15 cellular contexts compared by ENCODE assay signal in genomic region chr16:88764913-88765349, GRCh38. TPM values are rescaled to one million over a fixed set of nuclear protein-coding genes. Genes with fewer than 3 reads are reported as not detected.
A peak's percentile ranks its signal among the peaks of the same experiment; 100 is the strongest.
DNase-seq lines count a peak whose midpoint lies in the region; TF ChIP-seq lines count a peak whose summit lies in the region.
"Had no signal": no experiment of that assay in that cellular context is flagged by ENCODE, and none has a peak within 500 bp of the region (broad histone marks: within the 10 kb centered on the region; RNA-seq: fewer than 3 reads in every experiment).

No MANE protein-coding gene starts in this region.

- H3K79me1 ChIP-seq in mesenchymal stem cell (replicated peaks; ENCODE audit: low read length, poor library complexity, severe bottlenecking), result peaks cover 42% of the 10 kb centered on the region

- H3K27ac ChIP-seq in AG04450 (ENCODE audit: low read depth, low read length), result peak overlapping the region; percentile 39
- no peak overlapping the region for H3K27ac ChIP-seq in mammary epithelial cell (ENCODE audit: insufficient read depth, low read depth, low read length)
- no peak overlapping the region for H3K27ac ChIP-seq in mesenchymal stem cell (ENCODE audit: low read length, poor library complexity, severe bottlenecking)
- H3K27ac ChIP-seq: HL-60, SK-N-MC had no signal

- no peak overlapping the region for H3K14ac ChIP-seq in mesenchymal stem cell (ENCODE audit: low read length in 2 of 2)

- no peak overlapping the region for H4K8ac ChIP-seq in mesenchymal stem cell (ENCODE audit: low read length)

- dilution Hi-C loops in mammary epithelial cell (cut with HindIII; ENCODE audit: low sequenced_read_pairs), result no loop called here

- WGBS in mammary epithelial cell (ENCODE audit: low coverage, missing lambda C conversion rate), result 17% methylated on average over 4 of the region's 9 CpGs
- WGBS in mesenchymal stem cell, result 89% methylated on average over 6 of the region's 9 CpGs

- H3K36me3 ChIP-seq in mammary epithelial cell (ENCODE audit: insufficient read depth, low read length) (no peaks in the 10 kb centered on the region), mesenchymal stem cell (ENCODE audit: control insufficient read depth in 1 of 2, insufficient read depth in 2 of 2, low read depth in 1 of 2, low read length in 2 of 2) (peaks cover 11 to 43% of the 10 kb centered on the region in 2 experiments)

- H3K23ac ChIP-seq in mesenchymal stem cell (ENCODE audit: low read length in 2 of 2), result no peak overlapping the region

- H2BK12ac ChIP-seq in mesenchymal stem cell (ENCODE audit: low read length in 2 of 2), result peak overlapping the region in 1 of 2 experiments; percentile 21

- H3K4me3 ChIP-seq in AG04450 (ENCODE audit: low read depth, low read length) (no peak overlapping the region), mammary epithelial cell (replicated peaks in 1 of 3; ENCODE audit: insufficient read depth in 1 of 3, low read depth in 2 of 3, low read length in 3 of 3) (no peak overlapping the region), mesenchymal stem cell (ENCODE audit: insufficient read depth in 1 of 2, low read depth in 1 of 2, low read length in 2 of 2) (no peak overlapping the region)
- H3K4me3 ChIP-seq: SK-N-MC had no signal

- H3K27me3 ChIP-seq in AG04450 (ENCODE audit: control insufficient read depth, insufficient read depth, low read length) (no peaks in the 10 kb centered on the region), mammary epithelial cell (ENCODE audit: insufficient read depth, low read length) (no peaks in the 10 kb centered on the region), mesenchymal stem cell (ENCODE audit: control insufficient read depth in 1 of 2, insufficient read depth in 1 of 2, low read length in 2 of 2) (no peaks in the 10 kb centered on the region)

- H2AFZ ChIP-seq in mammary epithelial cell (ENCODE audit: low read depth, low read length) (no peak overlapping the region), mesenchymal stem cell (ENCODE audit: low read depth, low read length) (no peak overlapping the region)

- H4K91ac ChIP-seq in mesenchymal stem cell (ENCODE audit: low read length), result peak overlapping the region; percentile 71

- H3K18ac ChIP-seq in mesenchymal stem cell (ENCODE audit: low read depth in 1 of 2, low read length in 2 of 2), result no peak overlapping the region

- peaks cover 100% of the 10 kb centered on the region for H3K79me2 ChIP-seq in mammary epithelial cell (ENCODE audit: insufficient read depth, low read length)

- peaks cover 9% of the 10 kb centered on the region for H4K20me1 ChIP-seq in mammary epithelial cell (ENCODE audit: insufficient read depth, low read length)

- H3K9me3 ChIP-seq in AG04450 (ENCODE audit: control insufficient read depth, insufficient read depth, low read length) (no peaks in the 10 kb centered on the region; the same call in 1 of the 2 replicates), mammary epithelial cell (replicated peaks; ENCODE audit: insufficient read depth, low read length) (no peaks in the 10 kb centered on the region), mesenchymal stem cell (ENCODE audit: control insufficient read depth, low read length) (no peaks in the 10 kb centered on the region)

- peak overlapping the region; percentile 16 for H3K4me2 ChIP-seq in mammary epithelial cell (ENCODE audit: insufficient read depth, low read depth, low read length)
- no peak overlapping the region for H3K4me2 ChIP-seq in mesenchymal stem cell (ENCODE audit: low read length, poor library complexity, severe bottlenecking)

- TF ChIP-seq CTCF in AG04450 (IDR thresholded peaks at IDR 0.05; ENCODE audit: low read depth, low read length), result no peak
- no peak for TF ChIP-seq CTCF in mammary epithelial cell (conservative IDR thresholded peaks at IDR 0.05 in 1 of 2, IDR thresholded peaks at IDR 0.05 in 1 of 2; ENCODE audit: extremely low read depth in 1 of 2, insufficient read depth in 1 of 2, low read depth in 1 of 2, low read length in 2 of 2)

- CTCF ChIA-PET in AG04450 (lab: Charles Lee), result interaction anchor here (0.7 to 1.8 kb wide), 2 partner anchors 19 to 22 kb away, joined by 4 read pairs; no protein-coding TSS in a partner anchor
- CTCF ChIA-PET in mammary epithelial cell (lab: Charles Lee; ENCODE audit: low non-redundant PET), result interaction anchor here (0.7 kb wide), 1 partner anchor 16 kb away, joined by 4 read pairs; no protein-coding TSS in a partner anchor

- no peak for DNase-seq in AG04450 (ENCODE audit: low read depth, low spot score)
- DNase-seq in HuH-7 (ENCODE audit: low spot score), result peak; percentile 79
- DNase-seq in mammary epithelial cell, result peak; percentile 92
- DNase-seq in mesenchymal stem cell, result peak; percentile 55
- no peak for DNase-seq in central memory CD4-positive, alpha-beta T cell
- no peak for DNase-seq in RKO (ENCODE audit: low spot score)
- DNase-seq in SHP77 treated with DMSO at 0.1 percent for 48 hours (lab: John Stamatoyannopoulos, UW), result no peak
- DNase-seq in NCI-H510A treated with DMSO at 0.1 percent for 48 hours (lab: John Stamatoyannopoulos, UW), result no peak
- DNase-seq: activated effector memory CD4-positive, alpha-beta T cell treated with anti-CD3 and anti-CD28 coated beads, Interleukin-2, amount 50 U/mL, for 16 hours; GDM1; natural killer cell; NCI-H1436 treated with DMSO at 0.1 percent for 48 hours; NCI-H774 had no signal

- H3K9ac ChIP-seq in mammary epithelial cell (ENCODE audit: insufficient read depth, low read length) (no peak overlapping the region), mesenchymal stem cell (ENCODE audit: low read length) (no peak overlapping the region)

- peak overlapping the region; percentile 23 for H2AK5ac ChIP-seq in mesenchymal stem cell (ENCODE audit: low read length, severe bottlenecking)

- no peak overlapping the region for H2BK5ac ChIP-seq in mesenchymal stem cell (ENCODE audit: low read depth, low read length, poor library complexity, severe bottlenecking)

- H2BK15ac ChIP-seq in mesenchymal stem cell (ENCODE audit: low read depth, poor library complexity, severe bottlenecking), result no peak overlapping the region

- no peak overlapping the region for H2BK120ac ChIP-seq in mesenchymal stem cell (ENCODE audit: low read depth, low read length)

- H3K4me1 ChIP-seq in mammary epithelial cell (ENCODE audit: insufficient read depth, low read length) (peaks cover 53% of the 10 kb centered on the region), mesenchymal stem cell (ENCODE audit: control insufficient read depth, insufficient read depth, low read depth, low read length) (peaks cover 85% of the 10 kb centered on the region)

- intact Hi-C loops in mammary epithelial cell (cut with micrococcal nuclease), result no loop called here

- POLR2A ChIA-PET in AG04450 (lab: Yijun Ruan, JAX), result interaction anchor here (0.6 kb wide), 1 partner anchor 78 kb away, joined by 4 read pairs; no protein-coding TSS in a partner anchor

- H3K4ac ChIP-seq in mesenchymal stem cell (ENCODE audit: low read depth in 1 of 2, low read length in 2 of 2), result peak overlapping the region in 1 of 2 experiments; percentile 4

- in situ Hi-C loops in mammary epithelial cell (cut with MboI; ENCODE audit: low sequenced_read_pairs in 2 of 2), result no loop called here

- BruUV-seq in mammary epithelial cell (replicated peaks; lab: Mats Ljungman, UMichigan), result no TSS peak

RNA-seq across cellular contexts. Expression of gene PIEZO1, which starts 20.1 kb away (rescaled TPM):
- 47.0 and 72.7 TPM in 2 replicates for polyA plus RNA-seq in AG04450 (2011; rRNA removed)
- 62.8 and 92.2 TPM in 2 replicates for polyA minus RNA-seq in AG04450 (2011; rRNA and poly(A)+ RNA removed)
- total RNA-seq in mammary epithelial cell, result 100 to 1,000 TPM; 165 to 215 TPM
- polyA plus RNA-seq in mammary epithelial cell, result 144 TPM
- polyA minus RNA-seq in mammary epithelial cell, result 339 TPM
- 112 TPM for polyA plus RNA-seq in mesenchymal stem cell (2013, experiment 1 of 2)
- 108 TPM for polyA plus RNA-seq in mesenchymal stem cell (2013, experiment 2 of 2)

RNA-seq across cellular contexts. Expression of gene CDT1, which starts 38.7 kb away (rescaled TPM):
- polyA plus RNA-seq in AG04450 (2011; rRNA removed) (1.2 and 2.4 TPM in 2 replicates), mammary epithelial cell (13.6 TPM)
- 2.0 TPM in 2 replicates for polyA minus RNA-seq in AG04450 (2011; rRNA and poly(A)+ RNA removed)
- total RNA-seq in mammary epithelial cell, result 10 to 100 TPM in 1 of 2 donors, 1 to 10 TPM in 1; 3.5 to 22.0 TPM
- 20.1 TPM for polyA minus RNA-seq in mammary epithelial cell
- 3.1 TPM for polyA plus RNA-seq in mesenchymal stem cell (2013, experiment 1 of 2)
- polyA plus RNA-seq in mesenchymal stem cell (2013, experiment 2 of 2), result 3.0 TPM

RNA-seq across cellular contexts. Expression of gene APRT, which starts 46.8 kb away (rescaled TPM):
- polyA plus RNA-seq in AG04450 (2011; rRNA removed) (66.8 and 107 TPM in 2 replicates), mammary epithelial cell (145 TPM)
- 23.2 and 28.7 TPM in 2 replicates for polyA minus RNA-seq in AG04450 (2011; rRNA and poly(A)+ RNA removed)
- 100 to 1,000 TPM in 1 of 2 donors, 10 to 100 TPM in 1; 51.5 to 136 TPM for total RNA-seq in mammary epithelial cell
- 63.6 TPM for polyA minus RNA-seq in mammary epithelial cell
- polyA plus RNA-seq in mesenchymal stem cell (2013, experiment 1 of 2), result 157 TPM
- 164 TPM for polyA plus RNA-seq in mesenchymal stem cell (2013, experiment 2 of 2)

RNA-seq across cellular contexts. Expression of gene CTU2, which starts 58.6 kb away (rescaled TPM):
- polyA plus RNA-seq in AG04450 (2011; rRNA removed), result 6.5 and 8.7 TPM in 2 replicates
- 6.8 and 9.6 TPM in 2 replicates for polyA minus RNA-seq in AG04450 (2011; rRNA and poly(A)+ RNA removed)
- total RNA-seq in mammary epithelial cell, result 10 to 100 TPM; 13.2 to 26.5 TPM
- polyA plus RNA-seq in mammary epithelial cell, result 12.8 TPM
- 12.3 TPM for polyA minus RNA-seq in mammary epithelial cell
- 34.1 TPM for polyA plus RNA-seq in mesenchymal stem cell (2013, experiment 1 of 2)
- polyA plus RNA-seq in mesenchymal stem cell (2013, experiment 2 of 2), result 31.6 TPM

RNA-seq across cellular contexts. Expression of gene RNF166, which starts 58.7 kb away (rescaled TPM):
- 6.8 and 9.0 TPM in 2 replicates for polyA plus RNA-seq in AG04450 (2011; rRNA removed)
- polyA minus RNA-seq in AG04450 (2011; rRNA and poly(A)+ RNA removed), result 9.4 and 13.5 TPM in 2 replicates
- total RNA-seq in mammary epithelial cell, result 10 to 100 TPM in 1 of 2 donors, 1 to 10 TPM in 1; 9.8 to 11.2 TPM
- polyA plus RNA-seq in mammary epithelial cell, result 5.1 TPM
- polyA minus RNA-seq in mammary epithelial cell, result 1.7 TPM
- 12.6 TPM for polyA plus RNA-seq in mesenchymal stem cell (2013, experiment 1 of 2)
- 10.8 TPM for polyA plus RNA-seq in mesenchymal stem cell (2013, experiment 2 of 2)

Comparison
In these comparisons a context has a peak if more than half of its experiments do, and no peak if none do; other contexts are left out.
1. DNase-seq: peak in HuH-7 (single experiment), mammary epithelial cell (single experiment) and mesenchymal stem cell (single experiment); none in AG04450 (single experiment), central memory CD4-positive, alpha-beta T cell (single experiment), RKO (single experiment), SHP77 treated with DMSO at 0.1 percent for 48 hours (single experiment) and NCI-H510A treated with DMSO at 0.1 percent for 48 hours (single experiment).